In genomic region chr2:36706451-36706850, GRCh38 we compare ENCODE assay signal across 18 cellular contexts. TPM values are rescaled to one million over a fixed set of nuclear protein-coding genes. Genes with fewer than 3 reads are reported as not detected.
DNase-seq lines count a peak whose midpoint lies in the region; ATAC-seq and TF ChIP-seq lines count a peak whose summit lies in the region.
"Had no signal": no experiment of that assay in that cellular context is flagged by ENCODE, and none has a peak within 500 bp of the region (broad histone marks: within the 10 kb centered on the region; RNA-seq: fewer than 3 reads in every experiment).

No MANE protein-coding gene starts in this region.

- H3K27me3 ChIP-seq in HAP-1 (ENCODE audit: low read depth) (no peaks in the 10 kb centered on the region), subcutaneous abdominal adipose tissue (ENCODE audit: control insufficient read depth in 5 of 5, insufficient read depth in 4 of 5, low read length in 5 of 5) (no peaks in the 10 kb centered on the region)
- H3K27me3 ChIP-seq: colonic mucosa, left lung, pancreas had no signal

- no peaks in the 10 kb centered on the region for H3K9me3 Mint-ChIP-seq in glutamatergic neuron (ENCODE audit: unreplicated experiment)
- peaks cover 8% of the 10 kb centered on the region for H3K9me3 Mint-ChIP-seq in activated CD4-positive, alpha-beta T cell treated with anti-CD3 and anti-CD28 coated beads, Interleukin-2, amount 10 ng/mL, durations not matched to agents 24 days and 14 days

- H3K4me3 ChIP-seq in HAP-1 (no peak overlapping the region), subcutaneous abdominal adipose tissue (ENCODE audit: low read depth in 1 of 5, low read length in 5 of 5) (peak overlapping the region in 1 of 5 donors; percentile 12)
- H3K4me3 ChIP-seq: colonic mucosa, left lung, pancreas had no signal

- no peak for TF ChIP-seq CTCF in glutamatergic neuron (IDR thresholded peaks at IDR 0.05; ENCODE audit: partially characterized antibody, unreplicated experiment)

- DNase-seq in HAP-1 (ENCODE audit: low spot score in 2 of 2), result peak; percentile 39 to 54
- DNase-seq in RPMI7951 (ENCODE audit: low read depth), result peak; percentile 35
- no peak for DNase-seq in glutamatergic neuron
- no peak for DNase-seq in activated CD4-positive, alpha-beta T cell treated with anti-CD3 and anti-CD28 coated beads, Interleukin-2, amount 10 ng/mL, durations not matched to agents 24 days and 14 days
- no peak for DNase-seq in activated T-cell treated with anti-CD3 and anti-CD28 coated beads, Interleukin-2, amount 50 U/mL, for 48 hours
- DNase-seq: activated CD4-positive, alpha-beta memory T cell treated with anti-CD3 and anti-CD28 coated beads, Interleukin-2, amount 10 ng/mL, durations not matched to agents 7 days and 5 days; activated T-cell treated with anti-CD3 and anti-CD28 coated beads, Interleukin-2, amount 50 U/mL, for 1 hour; C1 segment of cervical spinal cord; colonic mucosa; left lung; NCI-H1694; pancreas; stimulated activated CD4-positive, alpha-beta T cell treated with anti-CD3 and anti-CD28 coated beads, Interleukin-4, amount 100 ng/mL, for 24 hours had no signal

- H3K36me3 ChIP-seq in HAP-1 (replicated peaks) (no peaks in the 10 kb centered on the region), subcutaneous abdominal adipose tissue (ENCODE audit: control insufficient read depth in 5 of 5, insufficient read depth in 5 of 5, low read length in 5 of 5) (no peaks in the 10 kb centered on the region)
- H3K36me3 ChIP-seq: colonic mucosa, left lung, pancreas had no signal

- no peaks in the 10 kb centered on the region for H3K27me3 Mint-ChIP-seq in glutamatergic neuron (ENCODE audit: unreplicated experiment)
- H3K27me3 Mint-ChIP-seq in activated CD4-positive, alpha-beta T cell treated with anti-CD3 and anti-CD28 coated beads, Interleukin-2, amount 10 ng/mL, durations not matched to agents 24 days and 14 days, result no peaks in the 10 kb centered on the region

- H3K9ac ChIP-seq in subcutaneous abdominal adipose tissue (ENCODE audit: low read length in 5 of 5), result no peak overlapping the region

- in situ Hi-C loops in HAP-1 (cut with MboI; ENCODE audit: low sequenced_read_pairs), result no loop called here

- peak overlapping the region; percentile 6 for H3K27ac Mint-ChIP-seq in glutamatergic neuron (ENCODE audit: unreplicated experiment)
- H3K27ac Mint-ChIP-seq in activated CD4-positive, alpha-beta T cell treated with anti-CD3 and anti-CD28 coated beads, Interleukin-2, amount 10 ng/mL, durations not matched to agents 24 days and 14 days, result no peak overlapping the region
- H3K27ac Mint-ChIP-seq: activated CD4-positive, alpha-beta memory T cell treated with anti-CD3 and anti-CD28 coated beads, Interleukin-2, amount 10 ng/mL, durations not matched to agents 7 days and 5 days; activated naive CD4-positive, alpha-beta T cell treated with anti-CD3 and anti-CD28 coated beads, Interleukin-2, amount 50 U/mL, for 24 hours; WTC11 had no signal

- no peaks in the 10 kb centered on the region for H3K36me3 Mint-ChIP-seq in glutamatergic neuron (ENCODE audit: unreplicated experiment)
- no peaks in the 10 kb centered on the region for H3K36me3 Mint-ChIP-seq in activated CD4-positive, alpha-beta T cell treated with anti-CD3 and anti-CD28 coated beads, Interleukin-2, amount 10 ng/mL, durations not matched to agents 24 days and 14 days (ENCODE audit: low read depth)
- H3K36me3 Mint-ChIP-seq: activated naive CD4-positive, alpha-beta T cell treated with anti-CD3 and anti-CD28 coated beads, Interleukin-2, amount 50 U/mL, for 24 hours had no signal

- peaks cover 13% of the 10 kb centered on the region for H3K4me1 Mint-ChIP-seq in glutamatergic neuron (ENCODE audit: low read depth, unreplicated experiment)
- no peaks in the 10 kb centered on the region for H3K4me1 Mint-ChIP-seq in activated CD4-positive, alpha-beta T cell treated with anti-CD3 and anti-CD28 coated beads, Interleukin-2, amount 10 ng/mL, durations not matched to agents 24 days and 14 days
- H3K4me1 Mint-ChIP-seq: activated CD4-positive, alpha-beta memory T cell treated with anti-CD3 and anti-CD28 coated beads, Interleukin-2, amount 10 ng/mL, durations not matched to agents 7 days and 5 days; activated naive CD4-positive, alpha-beta T cell treated with anti-CD3 and anti-CD28 coated beads, Interleukin-2, amount 50 U/mL, for 24 hours had no signal

- H3K27ac ChIP-seq in subcutaneous abdominal adipose tissue (ENCODE audit: low read depth, low read length), result peak overlapping the region; percentile 51
- H3K27ac ChIP-seq: colonic mucosa, left lung, pancreas had no signal

- H3K4me3 Mint-ChIP-seq in glutamatergic neuron (ENCODE audit: unreplicated experiment), result peak overlapping the region; percentile 1
- no peak overlapping the region for H3K4me3 Mint-ChIP-seq in activated CD4-positive, alpha-beta T cell treated with anti-CD3 and anti-CD28 coated beads, Interleukin-2, amount 10 ng/mL, durations not matched to agents 24 days and 14 days
- H3K4me3 Mint-ChIP-seq: activated CD4-positive, alpha-beta memory T cell treated with anti-CD3 and anti-CD28 coated beads, Interleukin-2, amount 10 ng/mL, durations not matched to agents 7 days and 5 days; activated naive CD4-positive, alpha-beta T cell treated with anti-CD3 and anti-CD28 coated beads, Interleukin-2, amount 50 U/mL, for 24 hours; WTC11 had no signal

- peaks cover 55% of the 10 kb centered on the region for H3K4me1 ChIP-seq in HAP-1
- peaks cover 8 to 46% (median 40%) of the 10 kb centered on the region in 5 donors for H3K4me1 ChIP-seq in subcutaneous abdominal adipose tissue (ENCODE audit: control insufficient read depth in 5 of 5, insufficient read depth in 5 of 5, low read length in 5 of 5)
- H3K4me1 ChIP-seq: colonic mucosa, pancreas had no signal

- H3K9me3 ChIP-seq in HAP-1 (peaks cover 5% of the 10 kb centered on the region; the same call in 1 of the 2 replicates), subcutaneous abdominal adipose tissue (ENCODE audit: control insufficient read depth in 5 of 5, low read length in 5 of 5) (peaks cover 0 to 7% (median 7%) of the 10 kb centered on the region in 5 donors)
- H3K9me3 ChIP-seq: colonic mucosa, pancreas had no signal

- ATAC-seq in HG02840 (IDR thresholded peaks at IDR 0.05; ENCODE audit: low FRiP score, unreplicated experiment), result no peak
- ATAC-seq: left lung, pancreas, WTC11 had no signal

- intact Hi-C loops in activated CD4-positive, alpha-beta T cell treated with anti-CD3 and anti-CD28 coated beads, Interleukin-2, amount 10 ng/mL, durations not matched to agents 24 days and 14 days (cut with micrococcal nuclease), result no loop called here

RNA-seq across cellular contexts. Expression of gene VIT, which starts 9.9 kb away (rescaled TPM):
- 0.88 and 2.9 TPM in 2 replicates for total RNA-seq in RPMI7951 (2014; rRNA removed; shearing (Covaris generic))
- not detected for total RNA-seq in glutamatergic neuron (ENCODE audit: unreplicated experiment)
- not detected in 2 replicates for total RNA-seq in activated CD4-positive, alpha-beta T cell treated with anti-CD3 and anti-CD28 coated beads, Interleukin-2, amount 10 ng/mL, durations not matched to agents 24 days and 14 days
- total RNA-seq: activated CD4-positive, alpha-beta memory T cell treated with anti-CD3 and anti-CD28 coated beads, Interleukin-2, amount 10 ng/mL, durations not matched to agents 7 days and 5 days; T-helper 2 cell treated with Interferon-gamma antibody and Interleukin-4, amounts not matched to agents 100 ng/mL and 5 ng/mL, for 36 hours had no signal

Comparison
In these comparisons a context has a peak if more than half of its experiments do, and no peak if none do; other contexts are left out.
1. DNase-seq: peak in HAP-1 (2 of 2) and RPMI7951 (single experiment); none in glutamatergic neuron (single experiment), activated CD4-positive, alpha-beta T cell treated with anti-CD3 and anti-CD28 coated beads, Interleukin-2, amount 10 ng/mL, durations not matched to agents 24 days and 14 days (single experiment) and activated T-cell treated with anti-CD3 and anti-CD28 coated beads, Interleukin-2, amount 50 U/mL, for 48 hours (0 of 2).